16 cellular contexts compared by ENCODE assay signal in the genomic region with DNA sequence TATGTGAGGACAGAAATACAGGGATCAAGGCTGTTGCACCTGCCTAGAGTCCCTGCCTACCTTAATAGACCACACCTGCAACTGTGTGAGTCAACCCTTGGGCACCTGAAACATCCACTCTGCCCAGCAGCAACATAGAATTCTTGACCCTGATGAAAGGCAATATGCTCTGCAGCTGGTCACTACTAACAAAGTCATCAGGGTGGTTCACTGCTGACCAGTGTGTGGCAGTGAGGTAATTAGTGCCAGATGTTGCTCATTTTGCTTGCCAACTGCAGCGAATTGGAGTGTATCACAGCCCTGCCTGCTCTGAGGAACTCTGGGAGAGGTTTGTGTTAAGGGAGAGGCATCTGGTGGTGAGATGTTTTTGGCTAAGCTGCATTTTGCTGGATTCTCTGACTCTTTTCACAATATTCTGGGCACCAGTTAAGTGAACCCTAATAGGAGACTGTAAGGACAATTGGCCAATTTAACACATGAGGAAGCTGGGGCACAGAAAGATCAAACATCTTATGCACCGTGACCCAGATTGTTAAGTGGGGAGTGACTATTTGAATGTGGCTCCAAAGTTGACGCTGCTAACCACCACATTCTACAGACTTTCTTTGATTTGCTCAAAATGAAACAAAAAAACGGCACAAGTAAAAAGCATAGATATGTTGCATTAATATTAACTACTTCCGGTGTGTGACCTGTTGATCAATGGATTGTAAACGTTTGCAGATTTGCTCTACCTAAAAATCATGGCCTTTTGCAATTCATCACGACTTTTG.
DNase-seq lines count a peak whose midpoint lies in the region; ATAC-seq and TF ChIP-seq lines count a peak whose summit lies in the region.
"Had no signal": no experiment of that assay in that cellular context is flagged by ENCODE, and none has a peak within 500 bp of the region (broad histone marks: within the 10 kb centered on the region; RNA-seq: fewer than 3 reads in every experiment).

No MANE protein-coding gene starts in this region.

- H3K27ac ChIP-seq in vagina (no peak overlapping the region), body of pancreas (no peak overlapping the region)
- H3K27ac ChIP-seq: neutrophil had no signal

- TF ChIP-seq POLR2A in vagina (IDR thresholded peaks at IDR 0.05) (no peak), body of pancreas (IDR thresholded peaks at IDR 0.05) (no peak)

- no peaks in the 10 kb centered on the region for H3K27me3 ChIP-seq in MG63
- H3K27me3 ChIP-seq in vagina: no peaks in the 10 kb centered on the region
- H3K27me3 ChIP-seq in body of pancreas: no peaks in the 10 kb centered on the region
- H3K27me3 ChIP-seq: neutrophil had no signal

- H3K9me3 ChIP-seq in MG63 (no peaks in the 10 kb centered on the region), vagina (no peaks in the 10 kb centered on the region), body of pancreas (no peaks in the 10 kb centered on the region)
- H3K9me3 ChIP-seq: neutrophil had no signal

- H3K4me3 ChIP-seq in MG63 (no peak overlapping the region), fibroblast of mammary gland (ENCODE audit: control insufficient read depth, low read depth, low read length) (no peak overlapping the region), vagina (no peak overlapping the region), body of pancreas (no peak overlapping the region)

- ATAC-seq in GM19043 (IDR thresholded peaks at IDR 0.05; ENCODE audit: low read depth, unreplicated experiment) (peak; percentile 58), body of pancreas (no peak)
- ATAC-seq: activated naive CD8-positive, alpha-beta T cell treated with anti-CD3 and anti-CD28 coated beads, Interleukin-2, amount 50 U/mL, for 24 hours had no signal

- no peaks in the 10 kb centered on the region for H3K4me1 ChIP-seq in vagina
- no peaks in the 10 kb centered on the region for H3K4me1 ChIP-seq in body of pancreas

- intact Hi-C loops in vagina (cut with DNase I) (no loop called here), body of pancreas (cut with DNase I) (no loop called here)

- DNase-seq in A172 (ENCODE audit: low spot score) (peak; percentile 68), MG63 (peak; percentile 87), fibroblast of mammary gland (ENCODE audit: low read depth) (peak; percentile 84), vagina (ENCODE audit: extremely low spot score in 2 of 2) (no peak), dermis blood vessel endothelial cell (no peak), body of pancreas (no peak), NCI-H2227 (lab: John Stamatoyannopoulos, UW; ENCODE audit: unreplicated experiment) (no peak)
- DNase-seq: activated CD4-positive, alpha-beta memory T cell treated with anti-CD3 and anti-CD28 coated beads, Interleukin-2, amount 10 ng/mL, durations not matched to agents 7 days and 5 days; activated naive CD8-positive, alpha-beta T cell treated with anti-CD3 and anti-CD28 coated beads, Interleukin-2, amount 50 U/mL, for 24 hours; erythroblast; Kasumi-1; kidney; stimulated activated CD4-positive, alpha-beta T cell treated with anti-CD3 and anti-CD28 coated beads, Interleukin-2, amount 100 ng/mL, for 24 hours; T-helper 1 cell had no signal

- H3K36me3 ChIP-seq in MG63 (no peaks in the 10 kb centered on the region), vagina (no peaks in the 10 kb centered on the region), body of pancreas (replicated peaks in 1 of 2; ENCODE audit: insufficient read depth in 1 of 2, low read depth in 2 of 2) (no peaks in the 10 kb centered on the region)
- H3K36me3 ChIP-seq: neutrophil had no signal

- TF ChIP-seq CTCF in fibroblast of mammary gland (conservative IDR thresholded peaks at IDR 0.05; ENCODE audit: control insufficient read depth, insufficient read depth, low read depth, low read length) (no peak), vagina (IDR thresholded peaks at IDR 0.05) (no peak), body of pancreas (IDR thresholded peaks at IDR 0.05) (no peak)

- WGBS in body of pancreas, 2 donors: 31 to 39% methylated on average over 7 of the region's 7 CpGs

Comparison
In these comparisons a context has a peak if more than half of its experiments do, and no peak if none do; other contexts are left out.
1. DNase-seq: peak in A172 (single experiment), MG63 (single experiment) and fibroblast of mammary gland (single experiment); none in vagina (0 of 2), dermis blood vessel endothelial cell (single experiment), body of pancreas (0 of 4) and NCI-H2227 (single experiment).